9 cellular contexts compared by ENCODE assay signal in genomic region chr12:54416908-54417603, GRCh38. TPM values are rescaled to one million over a fixed set of nuclear protein-coding genes. Genes with fewer than 3 reads are reported as not detected.
A peak's percentile ranks its signal among the peaks of the same experiment; 100 is the strongest.
DNase-seq lines count a peak whose midpoint lies in the region; ATAC-seq and TF ChIP-seq lines count a peak whose summit lies in the region.
"Had no signal": no experiment of that assay in that cellular context is flagged by ENCODE, and none has a peak within 500 bp of the region (broad histone marks: within the 10 kb centered on the region; RNA-seq: fewer than 3 reads in every experiment).

No MANE protein-coding gene starts in this region.

- 13 to 57% methylated on average over 1 of the region's 2 CpGs for WGBS in ectodermal cell, 2 experiments

- POLR2A ChIA-PET in PC-3 (lab: Charles Lee; ENCODE audit: unreplicated experiment), result no interaction called here

- H3K27me3 Mint-ChIP-seq in CD4-positive, CD25-positive, alpha-beta regulatory T cell, result peaks cover 14% of the 10 kb centered on the region
- H3K27me3 Mint-ChIP-seq in osteocyte (ENCODE audit: unreplicated experiment), result no peaks in the 10 kb centered on the region

- peak overlapping the region; percentile 85; the same call in 1 of the 2 replicates for H3K4me2 ChIP-seq in PC-3 (ENCODE audit: low read length)

- H3K9ac ChIP-seq in PC-3 (ENCODE audit: low read length), result no peak overlapping the region

- H3K4me3 ChIP-seq in CD4-positive, CD25-positive, alpha-beta regulatory T cell (ENCODE audit: low read depth, low read length), result peak overlapping the region; percentile 92
- H3K4me3 ChIP-seq in PC-3 (ENCODE audit: low read length), result peak overlapping the region; percentile 93; the same call in 1 of the 2 replicates
- H3K4me3 ChIP-seq in ectodermal cell (ENCODE audit: insufficient read depth, low read depth, low read length), result peak overlapping the region; percentile 87

- BruUV-seq in PC-3 (replicated peaks; lab: Mats Ljungman, UMichigan), result no TSS peak

- no peak for DNase-seq in CD4-positive, CD25-positive, alpha-beta regulatory T cell
- DNase-seq in PC-3 (no peak), osteocyte (ENCODE audit: extremely low spot score, unreplicated experiment) (no peak), NCI-H69 (lab: John Stamatoyannopoulos, UW) (no peak)
- DNase-seq in effector CD4-positive, alpha-beta T cell, result no peak

- H3K79me2 ChIP-seq in PC-3 (ENCODE audit: low read length), result peaks cover 34% of the 10 kb centered on the region

- CTCF ChIA-PET in PC-3 (lab: Charles Lee), result interaction anchor here (1.3 kb wide), 1 partner anchor 17 kb away, joined by 7 read pairs; no protein-coding TSS in a partner anchor

- intact Hi-C loops in PC-3 (cut with micrococcal nuclease), result no loop called here

- TF ChIP-seq CTCF in PC-3 (conservative IDR thresholded peaks at IDR 0.05; ENCODE audit: low read depth, low read length) (no peak), osteocyte (IDR thresholded peaks at IDR 0.05) (no peak)

- H3K36me3 ChIP-seq in CD4-positive, CD25-positive, alpha-beta regulatory T cell (ENCODE audit: control insufficient read depth, insufficient read depth, low read length), result no peaks in the 10 kb centered on the region
- no peaks in the 10 kb centered on the region for H3K36me3 ChIP-seq in PC-3 (ENCODE audit: low read depth, low read length)
- H3K36me3 ChIP-seq in ectodermal cell (ENCODE audit: control insufficient read depth, insufficient read depth, low read length), result no peaks in the 10 kb centered on the region

- H3K4me3 Mint-ChIP-seq in CD4-positive, CD25-positive, alpha-beta regulatory T cell, result peak overlapping the region; percentile 86 to 93 (median 91)
- peak overlapping the region; percentile 91 for H3K4me3 Mint-ChIP-seq in osteocyte (ENCODE audit: unreplicated experiment)

- peak overlapping the region; percentile 88 for H3K27ac ChIP-seq in CD4-positive, CD25-positive, alpha-beta regulatory T cell (ENCODE audit: insufficient read depth, low read length, poor library complexity, severe bottlenecking)
- H3K27ac ChIP-seq in PC-3 (ENCODE audit: low read length) (no peak overlapping the region), ectodermal cell (ENCODE audit: insufficient read depth, low read depth, low read length, poor library complexity, severe bottlenecking) (no peak overlapping the region)

- H3K4me1 Mint-ChIP-seq in CD4-positive, CD25-positive, alpha-beta regulatory T cell, result peaks cover 6 to 87% (median 41%) of the 10 kb centered on the region in 4 donors
- H3K4me1 Mint-ChIP-seq in osteocyte (ENCODE audit: unreplicated experiment), result peaks cover 63% of the 10 kb centered on the region

- no peak for ATAC-seq in CD4-positive, CD25-positive, alpha-beta regulatory T cell (ENCODE audit: low read depth in 2 of 2)
- ATAC-seq in PC-3, result no peak
- no peak for ATAC-seq in HG02623 (IDR thresholded peaks at IDR 0.05; ENCODE audit: unreplicated experiment)
- ATAC-seq in HG03469 (IDR thresholded peaks at IDR 0.05; ENCODE audit: unreplicated experiment), result no peak

- no peak overlapping the region for H2AFZ ChIP-seq in PC-3 (ENCODE audit: low read length)

- H3K4me1 ChIP-seq in CD4-positive, CD25-positive, alpha-beta regulatory T cell (ENCODE audit: control insufficient read depth, insufficient read depth, low read length, poor library complexity, severe bottlenecking), result peaks cover 80% of the 10 kb centered on the region
- H3K4me1 ChIP-seq in PC-3 (ENCODE audit: insufficient read depth, low read length) (peaks cover 43% of the 10 kb centered on the region), ectodermal cell (ENCODE audit: control insufficient read depth, insufficient read depth, low read length) (peaks cover 37% of the 10 kb centered on the region)

- peaks cover 1% of the 10 kb centered on the region for H3F3A ChIP-seq in PC-3 (ENCODE audit: low read length, unreplicated experiment)

- H4K20me1 ChIP-seq in PC-3 (ENCODE audit: low read length), result no peaks in the 10 kb centered on the region

- no peaks in the 10 kb centered on the region for H3K9me3 Mint-ChIP-seq in CD4-positive, CD25-positive, alpha-beta regulatory T cell
- H3K9me3 Mint-ChIP-seq in osteocyte (ENCODE audit: unreplicated experiment), result no peaks in the 10 kb centered on the region

- peak overlapping the region; percentile 88 to 97 (median 96) for H3K27ac Mint-ChIP-seq in CD4-positive, CD25-positive, alpha-beta regulatory T cell
- peak overlapping the region; percentile 92 for H3K27ac Mint-ChIP-seq in osteocyte (ENCODE audit: unreplicated experiment)

- no peaks in the 10 kb centered on the region for H3K27me3 ChIP-seq in CD4-positive, CD25-positive, alpha-beta regulatory T cell (ENCODE audit: control insufficient read depth, insufficient read depth, low read length)
- H3K27me3 ChIP-seq in PC-3 (ENCODE audit: low read length) (no peaks in the 10 kb centered on the region), ectodermal cell (ENCODE audit: control insufficient read depth, insufficient read depth, low read length, poor library complexity, severe bottlenecking) (no peaks in the 10 kb centered on the region)

- peaks cover 5% of the 10 kb centered on the region for H3K36me3 Mint-ChIP-seq in CD4-positive, CD25-positive, alpha-beta regulatory T cell
- no peaks in the 10 kb centered on the region for H3K36me3 Mint-ChIP-seq in osteocyte (ENCODE audit: unreplicated experiment)

- H3K9me3 ChIP-seq in CD4-positive, CD25-positive, alpha-beta regulatory T cell (ENCODE audit: control insufficient read depth in 2 of 2, low read length in 2 of 2), result no peaks in the 10 kb centered on the region
- no peaks in the 10 kb centered on the region for H3K9me3 ChIP-seq in PC-3 (ENCODE audit: low read length)
- no peaks in the 10 kb centered on the region for H3K9me3 ChIP-seq in ectodermal cell (ENCODE audit: control insufficient read depth, low read length)

- H3K9me2 ChIP-seq in PC-3 (replicated peaks; ENCODE audit: low read length), result no peaks in the 10 kb centered on the region

RNA-seq across cellular contexts. Expression of gene ITGA5, which starts 2.0 kb away (rescaled TPM):
- 57.4 TPM for total RNA-seq in CD4-positive, CD25-positive, alpha-beta regulatory T cell
- 10 to 100 TPM; 18.6 to 31.8 (median 23.7) TPM for polyA plus RNA-seq in CD4-positive, CD25-positive, alpha-beta regulatory T cell
- total RNA-seq in PC-3 (2014; rRNA removed) (35.9 and 38.2 TPM in 2 replicates), osteocyte (98.4 and 100 TPM in 2 replicates)
- polyA plus RNA-seq in ectodermal cell (2013, experiment 1 of 4), result 93.8 TPM
- polyA plus RNA-seq in ectodermal cell (2013, experiment 2 of 4), result 102 TPM
- polyA plus RNA-seq in ectodermal cell (2013, experiment 3 of 4), result 70.6 TPM
- 73.7 TPM for polyA plus RNA-seq in ectodermal cell (2013, experiment 4 of 4)

RNA-seq across cellular contexts. Expression of gene ZNF385A, which starts 32.5 kb away (rescaled TPM):
- 0.86 TPM for total RNA-seq in CD4-positive, CD25-positive, alpha-beta regulatory T cell
- under 1 TPM in 2 of 4 donors, not detected in 2; 0.14 to 0.17 TPM for polyA plus RNA-seq in CD4-positive, CD25-positive, alpha-beta regulatory T cell
- 1.8 and 5.0 TPM in 2 replicates for total RNA-seq in PC-3 (2014; rRNA removed)
- polyA plus RNA-seq in ectodermal cell (2013, experiment 1 of 4), result 59.3 TPM
- polyA plus RNA-seq in ectodermal cell (2013, experiment 2 of 4), result 54.5 TPM
- 48.9 TPM for polyA plus RNA-seq in ectodermal cell (2013, experiment 3 of 4)
- polyA plus RNA-seq in ectodermal cell (2013, experiment 4 of 4), result 46.6 TPM
- total RNA-seq in osteocyte, result 12.3 and 12.7 TPM in 2 replicates

RNA-seq across cellular contexts. Expression of gene GPR84, which starts 52.8 kb away (rescaled TPM):
- total RNA-seq in CD4-positive, CD25-positive, alpha-beta regulatory T cell, result not detected
- polyA plus RNA-seq in CD4-positive, CD25-positive, alpha-beta regulatory T cell, result not detected
- total RNA-seq in PC-3 (2014; rRNA removed) (not detected in 2 replicates), osteocyte (not detected in 2 replicates)
- 0.26 TPM for polyA plus RNA-seq in ectodermal cell (2013, experiment 1 of 4)
- polyA plus RNA-seq in ectodermal cell (2013, experiment 2 of 4), result 0.12 TPM
- not detected for polyA plus RNA-seq in ectodermal cell (2013, experiment 3 of 4)
- polyA plus RNA-seq in ectodermal cell (2013, experiment 4 of 4), result 0.20 TPM
- total RNA-seq: pulmonary artery endothelial cell had no signal

RNA-seq across cellular contexts. Expression of gene GTSF1, which starts 56.3 kb away (rescaled TPM):
- total RNA-seq in CD4-positive, CD25-positive, alpha-beta regulatory T cell, result 3.0 TPM
- polyA plus RNA-seq in CD4-positive, CD25-positive, alpha-beta regulatory T cell, result 10 to 100 TPM; 12.7 to 30.3 (median 18.4) TPM
- total RNA-seq in PC-3 (2014; rRNA removed) (not detected in 2 replicates), osteocyte (not detected in 2 replicates)
- polyA plus RNA-seq in ectodermal cell (2013, experiment 1 of 4), result not detected
- polyA plus RNA-seq in ectodermal cell (2013, experiment 2 of 4), result not detected
- polyA plus RNA-seq in ectodermal cell (2013, experiment 3 of 4), result not detected
- polyA plus RNA-seq in ectodermal cell (2013, experiment 4 of 4), result not detected
- total RNA-seq: pulmonary artery endothelial cell had no signal
